8 cellular contexts compared by ENCODE assay signal in genomic region chr17:42832934-42833770, GRCh38. TPM values are rescaled to one million over a fixed set of nuclear protein-coding genes. Genes with fewer than 3 reads are reported as not detected.
DNase-seq lines count a peak whose midpoint lies in the region; ATAC-seq and TF ChIP-seq lines count a peak whose summit lies in the region.

TSS of gene PSME3 (plus strand) at chr17:42833397. CDS start at chr17:42833632, 235 bp downstream.

- H3K27ac ChIP-seq in HUES6 (ENCODE audit: low read depth, low read length) (peak within 1 kb of the TSS; percentile 86), OCI-LY1 (ENCODE audit: low read depth, low read length, poor library complexity, severe bottlenecking) (peak within 1 kb of the TSS; percentile 47)

- H3K9me3 ChIP-seq in HUES6 (ENCODE audit: control insufficient read depth, insufficient read depth, low read depth, low read length): no peaks in the 10 kb centered on the region
- H3K9me3 ChIP-seq in OCI-LY1 (ENCODE audit: low read length): no peaks in the 10 kb centered on the region
- H3K9me3 ChIP-seq in mononuclear cell (ENCODE audit: low read depth, low read length): no peaks in the 10 kb centered on the region

- no peaks in the 10 kb centered on the region for H4K20me1 ChIP-seq in OCI-LY1 (ENCODE audit: insufficient read depth, low read length)

- no peaks in the 10 kb centered on the region for H3F3A ChIP-seq in OCI-LY1 (ENCODE audit: insufficient read depth, low read length)

- ATAC-seq in GM21390 (IDR thresholded peaks at IDR 0.05; ENCODE audit: unreplicated experiment): peak; percentile 86

- no peaks in the 10 kb centered on the region for H3K9me2 ChIP-seq in OCI-LY1 (ENCODE audit: low read depth, low read length)

- H3K36me3 ChIP-seq in HUES6 (ENCODE audit: control insufficient read depth, insufficient read depth, low read length) (peaks cover 34% of the 10 kb centered on the region), OCI-LY1 (ENCODE audit: insufficient read depth, low read length) (peaks cover 37% of the 10 kb centered on the region)

- TF ChIP-seq CTCF in OCI-LY1 (IDR thresholded peaks at IDR 0.05; ENCODE audit: low read length): no peak

- 0 out of 2 replicates have a peak, but pooled peaks cover 3% of the 10 kb centered on the region for H3K27me3 ChIP-seq in HUES6 (ENCODE audit: control insufficient read depth, insufficient read depth, low read length)
- no peaks in the 10 kb centered on the region for H3K27me3 ChIP-seq in OCI-LY1 (ENCODE audit: insufficient read depth, low read length)
- H3K27me3 ChIP-seq in mononuclear cell (ENCODE audit: insufficient read depth, low read length): peaks cover 3% of the 10 kb centered on the region

- DNase-seq in D341Med (ENCODE audit: low spot score) (peak; percentile 99), activated T-cell treated with anti-CD3 and anti-CD28 coated beads for 1 hour (ENCODE audit: low read depth) (peak; percentile 81), epidermal melanocyte (ENCODE audit: insufficient read length, low spot score) (peak; percentile 82)
- peak; percentile 78 to 85 for DNase-seq in stimulated activated CD8-positive, alpha-beta memory T cell treated with anti-CD3 and anti-CD28 coated beads, Interleukin-4, amount 100 ng/mL, for 1 hour (ENCODE audit: low read depth in 2 of 2, low spot score in 1 of 2)

- peak within 1 kb of the TSS; percentile 83 for H3K4me3 ChIP-seq in HUES6 (ENCODE audit: low read depth, low read length)
- peak within 1 kb of the TSS; percentile 87 for H3K4me3 ChIP-seq in OCI-LY1 (ENCODE audit: low read depth, low read length, poor library complexity, severe bottlenecking)
- H3K4me3 ChIP-seq in mononuclear cell (ENCODE audit: low read length): peak within 1 kb of the TSS; percentile 69

- H3K4me2 ChIP-seq in OCI-LY1 (ENCODE audit: low read length): peak within 1 kb of the TSS; percentile 93

- H3K9ac ChIP-seq in HUES6 (ENCODE audit: low read length) (peak within 1 kb of the TSS; percentile 93), OCI-LY1 (ENCODE audit: low read length) (peak within 1 kb of the TSS; percentile 95)

- no peak within 1 kb of the TSS for H2AFZ ChIP-seq in OCI-LY1 (ENCODE audit: low read length)

- peaks cover 18% of the 10 kb centered on the region for H3K79me2 ChIP-seq in OCI-LY1 (ENCODE audit: insufficient read depth, low read length)

- H3K4me1 ChIP-seq in HUES6 (ENCODE audit: control insufficient read depth, insufficient read depth, low read length) (peaks cover 7% of the 10 kb centered on the region; the same call in 1 of the 2 replicates), OCI-LY1 (ENCODE audit: insufficient read depth, low read length, severe bottlenecking) (peaks cover 21% of the 10 kb centered on the region), mononuclear cell (ENCODE audit: insufficient read depth, low read length) (peaks cover 26% of the 10 kb centered on the region)

RNA-seq across cellular contexts. Expression of gene PSME3, which starts in this region (rescaled TPM):
- total RNA-seq in mononuclear cell: 56.9 TPM

Comparison
In these comparisons a context has a peak if more than half of its experiments do, and no peak if none do; other contexts are left out.
1. Peak in every context shown above with its lines: DNase-seq, ATAC-seq, H3K4me3 ChIP-seq and H3K27ac ChIP-seq.